ENCODE assay signal across 23 cellular contexts in genomic region chr11:71843858-71844257, GRCh38. TPM values are rescaled to one million over a fixed set of nuclear protein-coding genes. Genes with fewer than 3 reads are reported as not detected.
DNase-seq lines count a peak whose midpoint lies in the region; ATAC-seq and TF ChIP-seq lines count a peak whose summit lies in the region.
"Had no signal": no experiment of that assay in that cellular context is flagged by ENCODE, and none has a peak within 500 bp of the region (broad histone marks: within the 10 kb centered on the region; RNA-seq: fewer than 3 reads in every experiment).

No MANE protein-coding gene starts in this region.

- ATAC-seq in WTC11 = peak; percentile 76
- ATAC-seq in naive thymus-derived CD4-positive, alpha-beta T cell = no peak
- no peak for ATAC-seq in GM21367 (IDR thresholded peaks at IDR 0.05; ENCODE audit: unreplicated experiment)
- ATAC-seq: A549 had no signal

- peak overlapping the region; percentile 37; the same call in 1 of the 2 replicates for H3K9ac ChIP-seq in iPS-20b (ENCODE audit: low read depth, low read length)
- H3K9ac ChIP-seq: BLaER1 had no signal

- H3K4me1 Mint-ChIP-seq in WTC11 (peaks cover 27% of the 10 kb centered on the region), endothelial cell (ENCODE audit: unreplicated experiment) (no peaks in the 10 kb centered on the region)
- no peaks in the 10 kb centered on the region for H3K4me1 Mint-ChIP-seq in naive thymus-derived CD4-positive, alpha-beta T cell
- H3K4me1 Mint-ChIP-seq: CD4-positive, alpha-beta memory T cell had no signal

- DNase-seq in H7 = peak; percentile 18
- peak; percentile 63 for DNase-seq in WTC11 (ENCODE audit: low spot score)
- peak; percentile 85 for DNase-seq in thyroid gland
- DNase-seq in endothelial cell (ENCODE audit: low spot score) = no peak
- no peak for DNase-seq in naive thymus-derived CD4-positive, alpha-beta T cell
- DNase-seq: CD4-positive, alpha-beta memory T cell; DMS53; EL; NCI-H1105; NCI-H2081; NCI-H446 treated with DMSO at 0.1 percent for 48 hours; NCI-H774; OCI-M1; SHP77 had no signal

- H3K4me3 Mint-ChIP-seq in WTC11 (no peak overlapping the region), endothelial cell (ENCODE audit: unreplicated experiment) (no peak overlapping the region)
- H3K4me3 Mint-ChIP-seq in naive thymus-derived CD4-positive, alpha-beta T cell = no peak overlapping the region
- H3K4me3 Mint-ChIP-seq: CD4-positive, alpha-beta memory T cell had no signal

- H3K36me3 Mint-ChIP-seq in WTC11 (peaks cover 2% of the 10 kb centered on the region; the same call in 1 of the 2 replicates), endothelial cell (ENCODE audit: low read depth, unreplicated experiment) (no peaks in the 10 kb centered on the region)
- H3K36me3 Mint-ChIP-seq in naive thymus-derived CD4-positive, alpha-beta T cell = peaks cover 0 to 9% (median under 1%) of the 10 kb centered on the region in 5 donors

- H3K4me1 ChIP-seq in iPS-20b (ENCODE audit: insufficient read depth, low read length) (peaks cover 5% of the 10 kb centered on the region), thyroid gland (peaks cover 0 to 7% of the 10 kb centered on the region in 2 donors)
- no peaks in the 10 kb centered on the region for H3K4me1 ChIP-seq in naive thymus-derived CD4-positive, alpha-beta T cell (ENCODE audit: control insufficient read depth in 2 of 2, insufficient read depth in 2 of 2, low read length in 2 of 2)
- H3K4me1 ChIP-seq: BLaER1 had no signal

- H3K27ac ChIP-seq in iPS-20b (ENCODE audit: low read length) (peak overlapping the region; percentile 64), thyroid gland (peak overlapping the region in 1 of 3 donors; percentile 83)
- H3K27ac ChIP-seq in naive thymus-derived CD4-positive, alpha-beta T cell (ENCODE audit: low read depth, low read length) = no peak overlapping the region
- H3K27ac ChIP-seq: BLaER1, HL-60, SK-N-MC had no signal

- 28 to 44% methylated on average over 5 to 11 of the region's 15 CpGs for WGBS in thyroid gland, 2 donors

- TF ChIP-seq CTCF in WTC11 (IDR thresholded peaks at IDR 0.05) (no peak), thyroid gland (IDR thresholded peaks at IDR 0.05) (no peak), endothelial cell (IDR thresholded peaks at IDR 0.05; ENCODE audit: unreplicated experiment) (no peak)

- H3K36me3 ChIP-seq in H7 (replicated peaks; ENCODE audit: control insufficient read depth, insufficient read depth, low read length) (no peaks in the 10 kb centered on the region), iPS-20b (ENCODE audit: insufficient read depth, low read depth, low read length) (no peaks in the 10 kb centered on the region), thyroid gland (no peaks in the 10 kb centered on the region)
- H3K36me3 ChIP-seq in naive thymus-derived CD4-positive, alpha-beta T cell (ENCODE audit: control insufficient read depth in 2 of 3, insufficient read depth in 3 of 3, low read length in 3 of 3) = no peaks in the 10 kb centered on the region
- H3K36me3 ChIP-seq: BLaER1 had no signal

- H3K9me3 Mint-ChIP-seq in WTC11 = peaks cover 21% of the 10 kb centered on the region
- H3K9me3 Mint-ChIP-seq in endothelial cell (ENCODE audit: unreplicated experiment) = no peaks in the 10 kb centered on the region
- H3K9me3 Mint-ChIP-seq in naive thymus-derived CD4-positive, alpha-beta T cell = peaks cover 2 to 20% (median 8%) of the 10 kb centered on the region in 11 donors

- POLR2A ChIA-PET in WTC11 (lab: Charles Lee) = no interaction called here
- POLR2A ChIA-PET in naive thymus-derived CD4-positive, alpha-beta T cell (lab: Charles Lee) = no interaction called here

- no peak for TF ChIP-seq POLR2A in thyroid gland (IDR thresholded peaks at IDR 0.05)

- no peak overlapping the region for H3K27ac Mint-ChIP-seq in WTC11
- H3K27ac Mint-ChIP-seq in endothelial cell (ENCODE audit: unreplicated experiment) = no peak overlapping the region
- H3K27ac Mint-ChIP-seq in naive thymus-derived CD4-positive, alpha-beta T cell = no peak overlapping the region
- H3K27ac Mint-ChIP-seq: CD4-positive, alpha-beta memory T cell had no signal

- CTCF ChIA-PET in WTC11 (lab: Charles Lee) = interaction anchor here (0.9 to 2.1 kb wide), 2 partner anchors 21 to 44 kb away, joined by 4 to 11 read pairs; no protein-coding TSS in a partner anchor
- CTCF ChIA-PET in naive thymus-derived CD4-positive, alpha-beta T cell (lab: Charles Lee) = no interaction called here

- intact Hi-C loops in thyroid gland (cut with DNase I) = no loop called here
- intact Hi-C loops in naive thymus-derived CD4-positive, alpha-beta T cell (cut with micrococcal nuclease) = no loop called here

- H3K9me3 ChIP-seq in iPS-20b (ENCODE audit: insufficient read depth, low read depth, low read length) (no peaks in the 10 kb centered on the region), thyroid gland (no peaks in the 10 kb centered on the region)
- no peaks in the 10 kb centered on the region for H3K9me3 ChIP-seq in naive thymus-derived CD4-positive, alpha-beta T cell (ENCODE audit: control insufficient read depth in 2 of 3, low read length in 3 of 3)
- H3K9me3 ChIP-seq: A549 had no signal

- H3K4me3 ChIP-seq in H7 (ENCODE audit: insufficient read depth, low read depth, low read length) (no peak overlapping the region), iPS-20b (ENCODE audit: low read length) (no peak overlapping the region), thyroid gland (replicated peaks in 1 of 3) (no peak overlapping the region)
- H3K4me3 ChIP-seq in naive thymus-derived CD4-positive, alpha-beta T cell (ENCODE audit: low read length) = no peak overlapping the region
- H3K4me3 ChIP-seq: A549, BLaER1, SK-N-MC had no signal

- H3K27me3 Mint-ChIP-seq in WTC11 (ENCODE audit: low read depth) (peaks cover 24% of the 10 kb centered on the region), endothelial cell (ENCODE audit: unreplicated experiment) (peaks cover 3% of the 10 kb centered on the region)
- peaks cover 0 to 22% (median 0%) of the 10 kb centered on the region in 5 donors for H3K27me3 Mint-ChIP-seq in naive thymus-derived CD4-positive, alpha-beta T cell
- H3K27me3 Mint-ChIP-seq: CD4-positive, alpha-beta memory T cell had no signal

- H3K27me3 ChIP-seq in H7 (ENCODE audit: control insufficient read depth, insufficient read depth, low read length) = no peaks in the 10 kb centered on the region
- no peaks in the 10 kb centered on the region for H3K27me3 ChIP-seq in iPS-20b (ENCODE audit: insufficient read depth, low read length)
- H3K27me3 ChIP-seq in thyroid gland = no peaks in the 10 kb centered on the region
- no peaks in the 10 kb centered on the region for H3K27me3 ChIP-seq in naive thymus-derived CD4-positive, alpha-beta T cell (ENCODE audit: control insufficient read depth in 2 of 2, insufficient read depth in 2 of 2, low read length in 2 of 2)
- H3K27me3 ChIP-seq: BLaER1 had no signal

TF ChIP-seq in WTC11, 78 proteins besides CTCF, POLR2A, EP300 and RAD21 (continues in another document):
- TF ChIP-seq, protein P1, sequence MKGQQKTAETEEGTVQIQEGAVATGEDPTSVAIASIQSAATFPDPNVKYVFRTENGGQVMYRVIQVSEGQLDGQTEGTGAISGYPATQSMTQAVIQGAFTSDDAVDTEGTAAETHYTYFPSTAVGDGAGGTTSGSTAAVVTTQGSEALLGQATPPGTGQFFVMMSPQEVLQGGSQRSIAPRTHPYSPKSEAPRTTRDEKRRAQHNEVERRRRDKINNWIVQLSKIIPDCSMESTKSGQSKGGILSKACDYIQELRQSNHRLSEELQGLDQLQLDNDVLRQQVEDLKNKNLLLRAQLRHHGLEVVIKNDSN (CRISPR knock-in tag; IDR thresholded peaks at IDR 0.05) = peak; percentile 31; the same call in 1 of the 2 replicates
- TF ChIP-seq, protein P2, sequence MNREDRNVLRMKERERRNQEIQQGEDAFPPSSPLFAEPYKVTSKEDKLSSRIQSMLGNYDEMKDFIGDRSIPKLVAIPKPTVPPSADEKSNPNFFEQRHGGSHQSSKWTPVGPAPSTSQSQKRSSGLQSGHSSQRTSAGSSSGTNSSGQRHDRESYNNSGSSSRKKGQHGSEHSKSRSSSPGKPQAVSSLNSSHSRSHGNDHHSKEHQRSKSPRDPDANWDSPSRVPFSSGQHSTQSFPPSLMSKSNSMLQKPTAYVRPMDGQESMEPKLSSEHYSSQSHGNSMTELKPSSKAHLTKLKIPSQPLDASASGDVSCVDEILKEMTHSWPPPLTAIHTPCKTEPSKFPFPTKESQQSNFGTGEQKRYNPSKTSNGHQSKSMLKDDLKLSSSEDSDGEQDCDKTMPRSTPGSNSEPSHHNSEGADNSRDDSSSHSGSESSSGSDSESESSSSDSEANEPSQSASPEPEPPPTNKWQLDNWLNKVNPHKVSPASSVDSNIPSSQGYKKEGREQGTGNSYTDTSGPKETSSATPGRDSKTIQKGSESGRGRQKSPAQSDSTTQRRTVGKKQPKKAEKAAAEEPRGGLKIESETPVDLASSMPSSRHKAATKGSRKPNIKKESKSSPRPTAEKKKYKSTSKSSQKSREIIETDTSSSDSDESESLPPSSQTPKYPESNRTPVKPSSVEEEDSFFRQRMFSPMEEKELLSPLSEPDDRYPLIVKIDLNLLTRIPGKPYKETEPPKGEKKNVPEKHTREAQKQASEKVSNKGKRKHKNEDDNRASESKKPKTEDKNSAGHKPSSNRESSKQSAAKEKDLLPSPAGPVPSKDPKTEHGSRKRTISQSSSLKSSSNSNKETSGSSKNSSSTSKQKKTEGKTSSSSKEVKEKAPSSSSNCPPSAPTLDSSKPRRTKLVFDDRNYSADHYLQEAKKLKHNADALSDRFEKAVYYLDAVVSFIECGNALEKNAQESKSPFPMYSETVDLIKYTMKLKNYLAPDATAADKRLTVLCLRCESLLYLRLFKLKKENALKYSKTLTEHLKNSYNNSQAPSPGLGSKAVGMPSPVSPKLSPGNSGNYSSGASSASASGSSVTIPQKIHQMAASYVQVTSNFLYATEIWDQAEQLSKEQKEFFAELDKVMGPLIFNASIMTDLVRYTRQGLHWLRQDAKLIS (CRISPR knock-in tag; IDR thresholded peaks at IDR 0.05; ENCODE audit: borderline replicate concordance) = no peak
- 0 out of 2 replicates have a peak, but pooled peaks have one; percentile 39 for TF ChIP-seq ETV6 (CRISPR knock-in tag; IDR thresholded peaks at IDR 0.05)
- no peak for TF ChIP-seq SP1 (CRISPR knock-in tag; conservative IDR thresholded peaks at IDR 0.05)

RNA-seq across cellular contexts. Expression of gene DEFB108B, which starts 10.9 kb away (rescaled TPM):
- total RNA-seq in H7 (2014; rRNA removed; shearing (Covaris generic)) = not detected in 2 replicates
- not detected in 3 replicates for total RNA-seq in WTC11 (2021)
- total RNA-seq in thyroid gland = not detected
- total RNA-seq in endothelial cell (ENCODE audit: unreplicated experiment) = not detected
- total RNA-seq in naive thymus-derived CD4-positive, alpha-beta T cell = not detected
- polyA plus RNA-seq in naive thymus-derived CD4-positive, alpha-beta T cell = not detected
- total RNA-seq: CD4-positive, alpha-beta memory T cell; H4; HT1080; RPMI7951 had no signal
- polyA plus RNA-seq: A549; CD4-positive, alpha-beta memory T cell had no signal

RNA-seq across cellular contexts. Expression of gene DEFB131B, which starts 34.4 kb away (rescaled TPM):
- not detected in 2 replicates for total RNA-seq in H7 (2014; rRNA removed; shearing (Covaris generic))
- total RNA-seq in WTC11 (2021) = not detected in 3 replicates
- not detected for total RNA-seq in thyroid gland
- total RNA-seq in endothelial cell (ENCODE audit: unreplicated experiment) = not detected
- total RNA-seq in naive thymus-derived CD4-positive, alpha-beta T cell = not detected
- polyA plus RNA-seq in naive thymus-derived CD4-positive, alpha-beta T cell = not detected
- total RNA-seq: CD4-positive, alpha-beta memory T cell; H4; HT1080; RPMI7951 had no signal
- polyA plus RNA-seq: A549; CD4-positive, alpha-beta memory T cell had no signal

Comparison
In these comparisons a context has a peak if more than half of its experiments do, and no peak if none do; other contexts are left out.
1. DNase-seq: peak in H7 (single experiment), WTC11 (single experiment) and thyroid gland (2 of 2); none in endothelial cell (single experiment) and naive thymus-derived CD4-positive, alpha-beta T cell (0 of 9).